In the genomic region with DNA sequence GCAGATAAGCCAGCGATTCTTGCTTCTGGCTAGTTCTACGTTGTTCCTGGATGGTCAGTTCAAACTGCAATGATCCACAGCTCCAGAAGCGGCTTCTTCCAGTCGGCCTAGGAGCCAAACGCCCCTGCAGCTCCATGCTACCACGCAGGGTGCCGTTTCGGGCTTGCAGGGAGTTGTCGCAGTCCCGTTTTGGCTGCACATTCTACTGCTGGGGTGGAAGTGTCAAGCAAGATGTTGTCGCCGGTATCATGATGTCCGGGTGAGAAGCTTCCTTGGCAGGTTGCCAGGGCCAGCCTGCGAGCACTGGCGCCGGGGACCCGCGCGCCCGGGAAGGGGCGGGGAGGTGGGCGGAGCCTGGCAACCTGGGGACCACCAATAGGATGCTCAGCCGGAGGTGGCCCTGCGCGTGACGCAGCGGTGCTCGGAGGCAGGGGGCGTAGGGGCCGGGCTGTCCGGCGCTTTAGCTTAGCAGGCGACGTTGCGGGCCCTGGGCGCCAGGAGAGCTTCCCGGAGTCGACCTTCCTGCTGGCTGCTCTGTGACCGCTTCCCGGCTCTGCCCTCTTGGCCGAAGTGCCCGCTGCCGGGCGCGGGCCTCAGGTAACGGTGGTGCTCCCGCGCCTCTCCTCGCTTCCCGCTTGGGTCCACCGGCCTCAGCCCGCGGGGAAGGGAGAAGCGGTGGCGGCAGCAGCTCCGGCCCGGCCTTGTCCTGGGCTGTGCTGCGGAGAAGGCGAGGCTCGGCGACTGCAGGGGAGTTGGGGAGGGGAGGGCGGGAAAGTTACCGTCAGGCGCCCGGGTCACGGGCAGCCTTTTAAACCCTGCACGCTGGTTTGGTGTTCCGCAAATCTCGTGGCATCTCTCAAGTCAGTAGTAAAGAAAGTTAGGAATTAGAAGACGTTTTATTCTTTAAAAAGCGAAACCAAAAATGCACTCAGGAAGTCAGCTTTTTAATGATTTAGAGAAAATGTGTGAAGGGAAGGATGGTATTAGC, we compare ENCODE assay signal across 8 cellular contexts. TPM values are rescaled to one million over a fixed set of nuclear protein-coding genes. Genes with fewer than 3 reads are reported as not detected.
A peak's percentile ranks its signal among the peaks of the same experiment; 100 is the strongest.
DNase-seq lines count a peak whose midpoint lies in the region; ATAC-seq and TF ChIP-seq lines count a peak whose summit lies in the region.

Gene SOAT1, plus strand, starts transcription at position 458 of the 988 bp plus-strand sequence. CDS start 8,888 bp downstream, outside the sequence.

- H3K27ac ChIP-seq in colonic mucosa: peak within 1 kb of the TSS; percentile 83

- peak; percentile 90 for ATAC-seq in GM19043 (IDR thresholded peaks at IDR 0.05; ENCODE audit: low read depth, unreplicated experiment)
- peak; percentile 90 for ATAC-seq in HG03378 (IDR thresholded peaks at IDR 0.05; ENCODE audit: unreplicated experiment)

- H3K9me3 ChIP-seq in BE2C (no peaks in the 10 kb centered on the region), colonic mucosa (no peaks in the 10 kb centered on the region)

- DNase-seq in BE2C (peak; percentile 98), NCI-H524 (lab: John Stamatoyannopoulos, UW) (peak; percentile 84 to 94), colonic mucosa (peak; percentile 98), left kidney (ENCODE audit: low read depth, low spot score) (peak; percentile 98)
- peak; percentile 95 for DNase-seq in activated CD4-positive, alpha-beta T cell treated with anti-CD3 and anti-CD28 coated beads for 48 hours
- peak; percentile 91 for DNase-seq in stimulated activated CD4-positive, alpha-beta T cell treated with anti-CD3 and anti-CD28 coated beads, Interleukin-2, amount 100 ng/mL, for 4 hours (ENCODE audit: low read depth)

- H3K4me3 ChIP-seq in BE2C (ENCODE audit: low read depth, low read length) (peak within 1 kb of the TSS; percentile 82), colonic mucosa (peak within 1 kb of the TSS; percentile 63)

- intact Hi-C loops in colonic mucosa (cut with DNase I): no loop called here

- peak within 1 kb of the TSS; percentile 71 to 97 for H3K9ac ChIP-seq in colonic mucosa (ENCODE audit: low read depth in 2 of 2, low read length in 2 of 2)

- TF ChIP-seq CTCF in BE2C (IDR thresholded peaks at IDR 0.05; ENCODE audit: low read depth, low read length) (no peak; the same call in 1 of the 2 replicates), colonic mucosa (IDR thresholded peaks at IDR 0.05) (no peak)

- H3K27me3 ChIP-seq in BE2C (no peaks in the 10 kb centered on the region), colonic mucosa (no peaks in the 10 kb centered on the region)

- H3K36me3 ChIP-seq in BE2C: no peaks in the 10 kb centered on the region
- no peaks in the 10 kb centered on the region for H3K36me3 ChIP-seq in colonic mucosa

- H3K4me1 ChIP-seq in BE2C: no peaks in the 10 kb centered on the region
- peaks cover 4% of the 10 kb centered on the region for H3K4me1 ChIP-seq in colonic mucosa

RNA-seq across cellular contexts. Expression of gene SOAT1, which starts in this region (rescaled TPM):
- 2.4 TPM for polyA plus RNA-seq in BE2C (2012; ENCODE audit: insufficient read depth, insufficient read length, low read depth)
- total RNA-seq in colonic mucosa: 10 to 100 TPM; 36.1 to 37.9 TPM

Comparison
In these comparisons a context has a peak if more than half of its experiments do, and no peak if none do; other contexts are left out.
1. Peak in every context shown above with its lines: DNase-seq, ATAC-seq, H3K4me3 ChIP-seq and H3K27ac ChIP-seq.